ENCODE assay signal across 8 cellular contexts in the genomic region with DNA sequence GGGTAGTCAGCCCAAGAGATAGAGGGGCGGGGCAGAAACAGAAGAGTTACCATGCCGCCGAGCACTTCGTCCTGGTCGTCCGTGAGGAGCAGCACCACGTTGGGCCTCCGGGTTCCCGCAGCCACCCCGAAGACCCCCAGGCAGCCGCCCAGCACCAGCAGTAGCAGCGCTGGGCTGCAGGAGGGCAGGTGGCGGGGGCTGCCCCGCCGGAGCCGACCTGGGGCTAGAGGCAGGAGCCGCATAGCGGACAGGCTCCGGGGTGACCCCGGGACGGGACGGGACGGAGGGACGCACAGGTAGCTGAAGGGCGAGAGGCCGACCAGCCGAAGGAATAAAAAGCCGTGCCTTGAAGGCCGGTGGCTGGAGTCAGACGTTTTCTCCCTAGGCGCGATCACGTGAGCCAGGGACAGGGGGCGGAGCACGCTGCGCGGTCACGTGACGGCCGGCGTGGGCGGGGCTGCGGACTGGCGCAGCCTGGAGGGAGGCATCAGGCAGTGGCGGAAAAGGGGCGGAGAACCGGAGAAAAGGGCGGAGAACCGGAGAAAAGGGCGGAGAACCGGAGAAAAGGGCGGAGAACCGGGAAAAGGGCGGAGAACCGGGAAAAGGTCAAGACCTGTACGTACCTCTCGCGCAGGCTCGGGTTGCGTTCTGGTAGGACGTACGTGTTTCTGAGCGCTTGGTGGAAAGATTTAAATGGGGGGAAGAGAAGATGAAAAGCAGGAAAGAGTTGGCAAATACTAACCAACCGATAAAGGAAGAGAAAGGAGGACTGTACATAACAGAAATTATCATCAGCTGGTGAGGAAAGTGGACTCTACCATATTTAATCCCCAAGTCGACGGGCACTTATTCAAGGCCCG. TPM values are rescaled to one million over a fixed set of nuclear protein-coding genes. Genes with fewer than 3 reads are reported as not detected.
DNase-seq lines count a peak whose midpoint lies in the region; TF ChIP-seq lines count a peak whose summit lies in the region.

Gene GNS (minus strand): TSS at position 372 of the 860 bp plus-strand sequence. CDS start 130 bp downstream, at position 242.

- no peaks in the 10 kb centered on the region for H3K9me2 ChIP-seq in neural cell (ENCODE audit: insufficient read depth, low read length)

- WGBS in stomach, 5 donors = 0 to 1% (median 0%) methylated on average over 50 to 67 of the region's 67 CpGs

- H3K27ac ChIP-seq in neural cell (ENCODE audit: low read length) (peak within 1 kb of the TSS; percentile 53), stomach (peak within 1 kb of the TSS; percentile 77 to 90 (median 88))

- TF ChIP-seq POLR2A in stomach (IDR thresholded peaks at IDR 0.05) = no peak

- peak within 1 kb of the TSS; percentile 97 for H3K4me2 ChIP-seq in neural cell (ENCODE audit: low read length)

- TF ChIP-seq CTCF in neural cell (IDR thresholded peaks at IDR 0.05; ENCODE audit: poor library complexity, severe bottlenecking) (no peak), stomach (IDR thresholded peaks at IDR 0.05) (no peak)

- H3K36me3 ChIP-seq in H7 (replicated peaks; ENCODE audit: control insufficient read depth, insufficient read depth, low read length) (no peaks in the 10 kb centered on the region), MG63 (no peaks in the 10 kb centered on the region), neural cell (ENCODE audit: insufficient read depth, low read length) (no peaks in the 10 kb centered on the region), stomach (peaks cover 0 to 9% (median 0%) of the 10 kb centered on the region in 4 donors)

- TF ChIP-seq EP300 in neural cell (conservative IDR thresholded peaks at IDR 0.05; ENCODE audit: poor library complexity, severe bottlenecking) (peak; percentile 37), stomach (IDR thresholded peaks at IDR 0.05) (no peak)

- H3K27me3 ChIP-seq in H7 (ENCODE audit: control insufficient read depth, insufficient read depth, low read length) (no peaks in the 10 kb centered on the region), MG63 (no peaks in the 10 kb centered on the region), neural cell (ENCODE audit: insufficient read depth, low read depth, low read length) (no peaks in the 10 kb centered on the region), stomach (no peaks in the 10 kb centered on the region)

- H3K4me3 ChIP-seq in H7 (ENCODE audit: insufficient read depth, low read depth, low read length) (peak within 1 kb of the TSS; percentile 89), MG63 (peak within 1 kb of the TSS; percentile 96), neural cell (ENCODE audit: low read length) (peak within 1 kb of the TSS; percentile 76), stomach (peak within 1 kb of the TSS; percentile 89 to 99 (median 96))

- intact Hi-C loops in stomach (cut with DNase I; ENCODE audit: low total_unique reads) = no loop called here

- DNase-seq in EL = peak; percentile 91
- DNase-seq in H7 = peak; percentile 97
- peak; percentile 90 for DNase-seq in MG63
- peak; percentile 57 for DNase-seq in SHP77 treated with DMSO at 0.1 percent for 48 hours (lab: John Stamatoyannopoulos, UW)
- DNase-seq in activated gamma-delta T cell (lab: John Stamatoyannopoulos, UW) = peak; percentile 84
- DNase-seq in fibroblast of the conjunctiva (ENCODE audit: low read depth) = peak; percentile 90
- DNase-seq in stomach = peak; percentile 97

- H3F3A ChIP-seq in neural cell (ENCODE audit: insufficient read depth, low read length, poor library complexity, severe bottlenecking) = no peaks in the 10 kb centered on the region

- H3K79me2 ChIP-seq in neural cell (replicated peaks; ENCODE audit: insufficient read depth, low read length) = no peaks in the 10 kb centered on the region

- no peak for TF ChIP-seq RAD21 in neural cell (conservative IDR thresholded peaks at IDR 0.05)

- H3K9ac ChIP-seq in neural cell (ENCODE audit: low read length) = peak within 1 kb of the TSS; percentile 76

- H3K4me1 ChIP-seq in stomach = peaks cover 11 to 52% (median 36%) of the 10 kb centered on the region in 4 donors

- no peaks in the 10 kb centered on the region for H4K20me1 ChIP-seq in neural cell (ENCODE audit: insufficient read depth)

- no peaks in the 10 kb centered on the region for H3K9me3 ChIP-seq in MG63
- no peaks in the 10 kb centered on the region for H3K9me3 ChIP-seq in neural cell (ENCODE audit: low read length)
- no peaks in the 10 kb centered on the region for H3K9me3 ChIP-seq in stomach

- H2AFZ ChIP-seq in neural cell (ENCODE audit: low read depth, low read length) = peak within 1 kb of the TSS; percentile 100

TF ChIP-seq in neural cell, 6 proteins besides CTCF, POLR2A, EP300 and RAD21:
- TF ChIP-seq EZH2 (IDR thresholded peaks at IDR 0.05; ENCODE audit: borderline replicate concordance, insufficient read depth, low read length, poor library complexity, severe bottlenecking) (no peak), MXI1 (conservative IDR thresholded peaks at IDR 0.05; ENCODE audit: poor library complexity, severe bottlenecking) (peak; percentile 80), REST (IDR thresholded peaks at IDR 0.05; ENCODE audit: borderline replicate concordance) (no peak), TAF1 (IDR thresholded peaks at IDR 0.05; ENCODE audit: low read depth) (no peak), POLR2AphosphoS5 (IDR thresholded peaks at IDR 0.05) (peak; percentile 65), SMC3 (conservative IDR thresholded peaks at IDR 0.05; ENCODE audit: poor library complexity) (no peak)

RNA-seq across cellular contexts. Expression of gene GNS, which starts in this region (rescaled TPM):
- 27.5 and 34.7 TPM in 2 replicates for total RNA-seq in H7 (2014; rRNA removed; shearing (Covaris generic))
- 42.7 and 48.1 TPM in 2 replicates for total RNA-seq in MG63 (2014; rRNA removed; shearing (Covaris generic); ENCODE audit: low replicate concordance)
- polyA plus RNA-seq in neural cell (33.6 and 39.0 TPM in 2 replicates), stomach (10 to 100 TPM in 2 of 3 donors, 1 to 10 TPM in 1; 9.6 to 13.3 (median 12.0) TPM)
- 56.5 and 63.8 TPM in 2 replicates for polyA minus RNA-seq in neural cell
- total RNA-seq in stomach = 100 to 1,000 TPM in 1 of 5 donors, 10 to 100 TPM in 4; 13.0 to 114 (median 47.8) TPM

Comparison
In these comparisons a context has a peak if more than half of its experiments do, and no peak if none do; other contexts are left out.
1. Peak in every context shown above with its lines: DNase-seq, H3K4me3 ChIP-seq and H3K27ac ChIP-seq.